1 cellular context compared by ENCODE assay signal in genomic region chr2:57720728-57721627, GRCh38.
TF ChIP-seq lines count a peak whose summit lies in the region.

No MANE protein-coding gene starts in this region.

TF ChIP-seq in HEK293, 187 proteins besides CTCF, POLR2A, EP300 and RAD21 (continued from another document):
- TF ChIP-seq PATZ1 (tag by site-specific recombination; IDR thresholded peaks at IDR 0.05), result no peak
